3 cellular contexts compared by ENCODE assay signal in genomic region chr2:39486071-39486470, GRCh38.
TF ChIP-seq lines count a peak whose summit lies in the region.

No MANE protein-coding gene starts in this region.

TF ChIP-seq in GM23338, 12 proteins besides CTCF, POLR2A, EP300 and RAD21 (continues in another document):
- TF ChIP-seq ZNF331 (CRISPR knock-in tag; IDR thresholded peaks at IDR 0.05; ENCODE audit: low read depth) (no peak), REST (IDR thresholded peaks at IDR 0.05; ENCODE audit: unreplicated experiment) (no peak), STAT1 (IDR thresholded peaks at IDR 0.05; ENCODE audit: unreplicated experiment) (no peak), EZH2 (IDR thresholded peaks at IDR 0.05; ENCODE audit: low read depth, unreplicated experiment) (no peak), NANOG (IDR thresholded peaks at IDR 0.05; ENCODE audit: borderline replicate concordance) (no peak), EZH2phosphoT487 (IDR thresholded peaks at IDR 0.05; ENCODE audit: unreplicated experiment) (no peak)

TF ChIP-seq in IMR-90, 13 proteins besides CTCF, POLR2A, EP300 and RAD21:
- no peak for TF ChIP-seq MXI1 (IDR thresholded peaks at IDR 0.05; ENCODE audit: borderline replicate concordance, low read depth, low read length)

TF ChIP-seq in H1, 55 proteins besides CTCF, POLR2A, EP300 and RAD21:
- TF ChIP-seq SIRT6 (IDR thresholded peaks at IDR 0.05; ENCODE audit: low read length): no peak
- TF ChIP-seq BRCA1 (IDR thresholded peaks at IDR 0.05; ENCODE audit: low read depth, low read length): no peak
- TF ChIP-seq HDAC6 (IDR thresholded peaks at IDR 0.05; ENCODE audit: low read depth, low read length): no peak
- no peak for TF ChIP-seq SUZ12 (IDR thresholded peaks at IDR 0.05; ENCODE audit: low read length)
- no peak for TF ChIP-seq SIN3A (conservative IDR thresholded peaks at IDR 0.05 in 1 of 2, IDR thresholded peaks at IDR 0.05 in 1 of 2; ENCODE audit: low read depth in 1 of 2, low read length in 2 of 2)
- no peak for TF ChIP-seq SP1 (IDR thresholded peaks at IDR 0.05; ENCODE audit: low read depth, low read length)
- no peak for TF ChIP-seq HDAC2 (IDR thresholded peaks at IDR 0.05; ENCODE audit: borderline replicate concordance in 1 of 2, low read depth in 2 of 2, low read length in 2 of 2)
